Comparison of ENCODE assay signal across 11 cellular contexts in the genomic region with DNA sequence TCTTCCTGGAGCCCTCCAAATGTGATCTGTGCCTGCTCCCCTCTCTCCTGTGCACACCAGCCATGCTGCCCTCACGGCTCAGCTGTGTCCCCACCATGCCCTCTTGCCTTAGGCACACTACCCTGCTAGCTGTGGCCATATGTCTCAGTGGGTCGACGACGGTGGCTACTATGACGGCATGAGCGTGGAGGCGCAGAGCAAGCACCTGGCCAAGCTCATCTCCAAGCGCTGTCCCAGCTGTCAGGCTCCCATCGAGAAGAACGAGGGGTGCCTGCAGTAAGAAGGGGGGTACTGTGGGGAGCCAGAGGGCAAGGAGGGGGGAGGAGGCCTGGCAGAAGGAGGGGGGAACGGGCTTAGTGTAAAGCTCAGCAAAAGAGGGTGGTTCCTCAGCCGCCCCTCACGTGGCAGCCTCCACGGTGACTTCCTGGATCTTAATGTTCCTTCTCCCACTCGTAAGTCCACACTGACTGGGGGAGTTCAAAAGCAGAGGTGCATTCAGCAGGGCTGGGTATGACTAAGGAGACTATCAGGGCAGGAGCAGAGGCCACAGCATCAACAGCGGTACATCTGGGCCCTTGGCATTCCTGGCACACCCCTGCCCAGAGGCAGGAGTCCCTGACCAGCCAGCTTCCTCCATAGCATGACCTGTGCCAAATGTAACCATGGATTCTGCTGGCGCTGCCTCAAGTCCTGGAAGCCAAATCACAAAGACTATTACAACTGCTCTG. TPM values are rescaled to one million over a fixed set of nuclear protein-coding genes. Genes with fewer than 3 reads are reported as not detected.
DNase-seq lines count a peak whose midpoint lies in the region; ATAC-seq and TF ChIP-seq lines count a peak whose summit lies in the region.
"Had no signal": no experiment of that assay in that cellular context is flagged by ENCODE, and none has a peak within 500 bp of the region (broad histone marks: within the 10 kb centered on the region; RNA-seq: fewer than 3 reads in every experiment).

No MANE protein-coding gene starts in this region.

- no peak overlapping the region for H2AFZ ChIP-seq in DND-41 (ENCODE audit: low read depth, low read length)
- H2AFZ ChIP-seq: parathyroid adenoma had no signal

- no peaks in the 10 kb centered on the region; the same call in 1 of the 2 replicates for H4K20me1 ChIP-seq in DND-41 (ENCODE audit: insufficient read depth, low read length)

- H3K27me3 ChIP-seq in DND-41 (ENCODE audit: insufficient read depth, low read length, poor library complexity) = no peaks in the 10 kb centered on the region
- H3K27me3 ChIP-seq: testis had no signal

- peaks cover 0 to 16% of the 10 kb centered on the region in 2 donors for H3K36me3 Mint-ChIP-seq in activated naive CD4-positive, alpha-beta T cell treated with anti-CD3 and anti-CD28 coated beads, Interleukin-2, amount 50 U/mL, for 72 hours

- H3K4me3 ChIP-seq in DND-41 (ENCODE audit: low read depth in 1 of 2, low read length in 2 of 2) = no peak overlapping the region
- H3K4me3 ChIP-seq: testis had no signal

- no peak overlapping the region for H3K9ac ChIP-seq in DND-41 (ENCODE audit: low read depth, low read length)
- H3K9ac ChIP-seq: parathyroid adenoma had no signal

- no peaks in the 10 kb centered on the region for H3K9me3 ChIP-seq in DND-41 (ENCODE audit: insufficient read depth, low read length, severe bottlenecking)
- H3K9me3 ChIP-seq: testis had no signal

- H3K36me3 ChIP-seq in DND-41 (ENCODE audit: insufficient read depth, low read length) = peaks cover 59% of the 10 kb centered on the region

- no peaks in the 10 kb centered on the region for H3K9me3 Mint-ChIP-seq in activated naive CD4-positive, alpha-beta T cell treated with anti-CD3 and anti-CD28 coated beads, Interleukin-2, amount 50 U/mL, for 72 hours

- H3K4me1 ChIP-seq in DND-41 (ENCODE audit: insufficient read depth, low read length) = peaks cover 12% of the 10 kb centered on the region
- H3K4me1 ChIP-seq: parathyroid adenoma, testis had no signal

- H3K79me2 ChIP-seq in DND-41 (ENCODE audit: insufficient read depth, low read length) = no peaks in the 10 kb centered on the region
- H3K79me2 ChIP-seq: parathyroid adenoma had no signal

- H3K27ac ChIP-seq in DND-41 (ENCODE audit: low read length) = peak overlapping the region; percentile 53; the same call in 1 of the 2 replicates
- H3K27ac ChIP-seq: parathyroid adenoma, testis had no signal

- H3K4me2 ChIP-seq in DND-41 (ENCODE audit: insufficient read depth, low read length) = no peak overlapping the region

- TF ChIP-seq CTCF in DND-41 (IDR thresholded peaks at IDR 0.05; ENCODE audit: borderline replicate concordance, extremely low read depth, low read length, poor library complexity, severe bottlenecking) = no peak

- ATAC-seq in DND-41 (ENCODE audit: insufficient read depth, low read depth) (no peak), HG03342 (IDR thresholded peaks at IDR 0.05; ENCODE audit: unreplicated experiment) (no peak)
- no peak for ATAC-seq in activated naive CD4-positive, alpha-beta T cell treated with anti-CD3 and anti-CD28 coated beads, Interleukin-2, amount 50 U/mL, for 72 hours

- DNase-seq in A172 (ENCODE audit: low spot score) (peak; percentile 13), DND-41 (no peak), kidney tubule cell (ENCODE audit: low spot score) (peak; percentile 31), amniotic stem cell (lab: John Stamatoyannopoulos, UW) (no peak), AML-193 (lab: John Stamatoyannopoulos, UW) (no peak)
- no peak for DNase-seq in activated naive CD4-positive, alpha-beta T cell treated with anti-CD3 and anti-CD28 coated beads, Interleukin-2, amount 50 U/mL, for 72 hours (ENCODE audit: low spot score in 2 of 2)
- no peak for DNase-seq in activated CD8-positive, alpha-beta memory T cell treated with anti-CD3 and anti-CD28 coated beads, Interleukin-2, amount 50 U/mL, for 48 hours
- DNase-seq: MV-4-11, testis had no signal

- peak overlapping the region; percentile 91 to 96 for H3K27ac Mint-ChIP-seq in activated naive CD4-positive, alpha-beta T cell treated with anti-CD3 and anti-CD28 coated beads, Interleukin-2, amount 50 U/mL, for 72 hours

RNA-seq across cellular contexts. Expression of a gene that starts 8.1 kb away (rescaled TPM):
- total RNA-seq in A172 (2014; rRNA removed; shearing (Covaris generic)) = 120 and 173 TPM in 2 replicates
- total RNA-seq in activated naive CD4-positive, alpha-beta T cell treated with anti-CD3 and anti-CD28 coated beads, Interleukin-2, amount 50 U/mL, for 72 hours = 10 to 100 TPM; 39.3 to 73.5 TPM

RNA-seq across cellular contexts. Expression of a gene that starts 22.1 kb away (rescaled TPM):
- total RNA-seq in A172 (2014; rRNA removed; shearing (Covaris generic)) = not detected in 2 replicates
- under 1 TPM; 0.09 to 0.37 TPM for total RNA-seq in activated naive CD4-positive, alpha-beta T cell treated with anti-CD3 and anti-CD28 coated beads, Interleukin-2, amount 50 U/mL, for 72 hours

RNA-seq across cellular contexts. Expression of a gene that starts 39.2 kb away (rescaled TPM):
- 17.5 and 19.6 TPM in 2 replicates for total RNA-seq in A172 (2014; rRNA removed; shearing (Covaris generic))
- 10 to 100 TPM; 45.7 to 88.0 TPM for total RNA-seq in activated naive CD4-positive, alpha-beta T cell treated with anti-CD3 and anti-CD28 coated beads, Interleukin-2, amount 50 U/mL, for 72 hours

RNA-seq across cellular contexts. Expression of a gene that starts 50.1 kb away (rescaled TPM):
- 15.7 and 18.0 TPM in 2 replicates for total RNA-seq in A172 (2014; rRNA removed; shearing (Covaris generic))
- total RNA-seq in activated naive CD4-positive, alpha-beta T cell treated with anti-CD3 and anti-CD28 coated beads, Interleukin-2, amount 50 U/mL, for 72 hours = 10 to 100 TPM; 31.0 to 42.7 TPM

Comparison
In these comparisons a context has a peak if more than half of its experiments do, and no peak if none do; other contexts are left out.
1. DNase-seq: peak in A172 (single experiment) and kidney tubule cell (single experiment); none in DND-41 (single experiment), activated naive CD4-positive, alpha-beta T cell treated with anti-CD3 and anti-CD28 coated beads, Interleukin-2, amount 50 U/mL, for 72 hours (0 of 2), activated CD8-positive, alpha-beta memory T cell treated with anti-CD3 and anti-CD28 coated beads, Interleukin-2, amount 50 U/mL, for 48 hours (single experiment), amniotic stem cell (single experiment) and AML-193 (0 of 2).